ENCODE assay signal across 29 cellular contexts in the genomic region with DNA sequence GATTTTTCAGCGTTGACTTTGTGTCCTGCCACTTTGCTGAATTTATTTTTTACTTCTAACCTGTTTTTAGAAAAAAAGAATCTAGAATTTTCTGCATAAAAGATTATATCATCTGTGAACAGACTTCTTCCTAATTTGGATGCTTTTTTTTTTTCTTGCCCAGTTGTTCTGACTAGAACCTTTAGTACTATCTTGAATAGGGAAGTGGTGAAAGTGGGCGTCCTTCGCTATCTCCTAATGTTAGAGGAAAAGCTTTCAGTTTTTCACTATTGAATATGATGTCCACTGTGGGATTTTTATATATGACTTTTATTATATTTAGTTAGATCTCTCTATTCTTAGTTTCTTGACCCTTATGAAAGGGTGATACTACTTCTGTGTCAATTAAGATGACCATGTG. TPM values are rescaled to one million over a fixed set of nuclear protein-coding genes. Genes with fewer than 3 reads are reported as not detected.
"Had no signal": no experiment of that assay in that cellular context is flagged by ENCODE, and none has a peak within 500 bp of the region (broad histone marks: within the 10 kb centered on the region; RNA-seq: fewer than 3 reads in every experiment).

No MANE protein-coding gene starts in this region.

- DNase-seq: left colon; left lung; lower lobe of right lung; mammary epithelial cell; mesenchymal stem cell; naive thymus-derived CD8-positive, alpha-beta T cell; nucleus accumbens; right lobe of liver; stimulated activated CD4-positive, alpha-beta T cell treated with anti-CD3 and anti-CD28 coated beads, Interleukin-1b, Interleukin-23, amount 100 ng/mL, for 48 hours; stimulated activated CD4-positive, alpha-beta T cell treated with anti-CD3 and anti-CD28 coated beads, Interleukin-2, amount 100 ng/mL, for 48 hours; stimulated activated naive B cell treated with anti-CD40 and anti-IgM and Interleukin-4, amounts not matched to agents 10 μg/mL and 1 μg/mL and 100 μg/mL, for 72 hours; stimulated activated naive CD8-positive, alpha-beta T cell treated with anti-CD3 and anti-CD28 coated beads, Interleukin-15, Interleukin-2, amounts not matched to agents 100 U/mL and 50 U/mL, for 24 hours; stomach; testis; thyroid gland; transverse colon; upper lobe of left lung had no signal

- H3K27me3 ChIP-seq: hepatocyte, left lung, right atrium auricular region, right lobe of liver, stomach, testis, thyroid gland, transverse colon, upper lobe of left lung had no signal

- H3K4me3 Mint-ChIP-seq: naive thymus-derived CD8-positive, alpha-beta T cell; nephron; neural crest cell; stimulated activated naive B cell treated with anti-CD40 and anti-IgM and Interleukin-4, amounts not matched to agents 10 μg/mL and 1 μg/mL and 100 μg/mL, for 72 hours had no signal

- ATAC-seq: left colon; left lung; lower lobe of right lung; naive thymus-derived CD8-positive, alpha-beta T cell; right lobe of liver; stimulated activated naive B cell treated with anti-CD40 and anti-IgM and Interleukin-4, amounts not matched to agents 10 μg/mL and 1 μg/mL and 100 μg/mL, for 72 hours; stimulated activated naive CD8-positive, alpha-beta T cell treated with anti-CD3 and anti-CD28 coated beads, Interleukin-15, Interleukin-2, amounts not matched to agents 100 U/mL and 50 U/mL, for 24 hours had no signal

- H3K27me3 Mint-ChIP-seq: naive thymus-derived CD8-positive, alpha-beta T cell; stimulated activated naive B cell treated with anti-CD40 and anti-IgM and Interleukin-4, amounts not matched to agents 10 μg/mL and 1 μg/mL and 100 μg/mL, for 72 hours had no signal

- H3K9me3 Mint-ChIP-seq: stimulated activated naive B cell treated with anti-CD40 and anti-IgM and Interleukin-4, amounts not matched to agents 10 μg/mL and 1 μg/mL and 100 μg/mL, for 72 hours had no signal

- H3K4me1 ChIP-seq: left lung, lower lobe of right lung, parathyroid adenoma, right atrium auricular region, right lobe of liver, testis, upper lobe of left lung had no signal

- H3K9me3 ChIP-seq: right lobe of liver, testis, thyroid gland had no signal

- H3K27ac Mint-ChIP-seq: nephron; stimulated activated naive B cell treated with anti-CD40 and anti-IgM and Interleukin-4, amounts not matched to agents 10 μg/mL and 1 μg/mL and 100 μg/mL, for 72 hours had no signal

- H3K4me1 Mint-ChIP-seq: nephron, neural crest cell had no signal

- H3K27ac ChIP-seq: hepatocyte, left lung, lower lobe of right lung, parathyroid adenoma, right atrium auricular region, right lobe of liver, stomach, testis, thyroid gland, transverse colon, upper lobe of left lung had no signal

- FAIRE-seq: keratinocyte, urothelium cell line had no signal

- H3K4me3 ChIP-seq: hepatocyte, left lung, lower lobe of right lung, right atrium auricular region, right lobe of liver, smooth muscle cell, stomach, testis, thyroid gland, transverse colon, upper lobe of left lung had no signal

RNA-seq across cellular contexts. Expression of a gene that starts 25.7 kb away (rescaled TPM):
- total RNA-seq: left colon; left lung; lower lobe of right lung; naive thymus-derived CD8-positive, alpha-beta T cell; neural crest cell; osteoblast; posterior vena cava; pulmonary artery endothelial cell; right atrium auricular region; right lobe of liver; skeletal muscle tissue; smooth muscle cell; transverse colon; upper lobe of left lung had no signal
- polyA plus RNA-seq: keratinocyte, mammary epithelial cell, smooth muscle cell had no signal
